ENCODE assay signal across 15 cellular contexts in the genomic region with DNA sequence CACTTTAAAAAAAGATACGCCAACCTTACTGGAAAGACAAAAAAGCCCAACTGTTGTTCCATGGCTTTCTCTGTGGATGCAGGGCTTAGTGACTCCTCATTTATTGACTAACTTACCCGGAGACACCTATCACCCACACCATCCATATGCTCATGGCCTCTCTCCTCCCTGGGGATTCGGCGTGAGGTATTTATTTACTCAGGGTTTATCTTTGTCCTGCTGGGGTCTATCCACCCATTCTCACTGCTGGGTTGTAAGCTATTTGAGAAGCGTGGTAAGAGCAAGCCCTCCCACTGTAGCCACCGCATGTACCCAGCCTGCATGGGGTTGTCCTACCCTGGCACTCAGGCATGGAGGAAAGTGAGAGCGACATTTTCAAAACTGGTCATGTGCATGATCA.
DNase-seq lines count a peak whose midpoint lies in the region.
"Had no signal": no experiment of that assay in that cellular context is flagged by ENCODE, and none has a peak within 500 bp of the region (broad histone marks: within the 10 kb centered on the region; RNA-seq: fewer than 3 reads in every experiment).

No MANE protein-coding gene starts in this region.

- no peak overlapping the region for H3K4ac ChIP-seq in mesendoderm (ENCODE audit: low read depth, low read length)

- H3K27ac ChIP-seq in mesendoderm (ENCODE audit: low read depth, low read length): no peak overlapping the region
- no peak overlapping the region for H3K27ac ChIP-seq in caudate nucleus (ENCODE audit: low read depth, low read length)

- H3K56ac ChIP-seq in mesendoderm (ENCODE audit: low read length): no peak overlapping the region

- no peak overlapping the region for H3K18ac ChIP-seq in mesendoderm (ENCODE audit: low read length)

- no peak overlapping the region for H2BK15ac ChIP-seq in mesendoderm (replicated peaks; ENCODE audit: low read depth)

- no peaks in the 10 kb centered on the region for H3K79me2 ChIP-seq in mesendoderm (ENCODE audit: control insufficient read depth, insufficient read depth, low read length)

- H3K4me2 ChIP-seq in mesendoderm (ENCODE audit: low read length): no peak overlapping the region

- H3K23ac ChIP-seq in mesendoderm (ENCODE audit: low read length): no peak overlapping the region

- no peak overlapping the region for H3K9ac ChIP-seq in mesendoderm (ENCODE audit: low read length)

- no peak overlapping the region for H3K4me3 ChIP-seq in mesendoderm (ENCODE audit: low read length)
- H3K4me3 ChIP-seq: K562 had no signal

- no peaks in the 10 kb centered on the region for H3K4me1 ChIP-seq in mesendoderm (ENCODE audit: control insufficient read depth, low read depth, low read length)
- H3K4me1 ChIP-seq: BE2C had no signal

- DNase-seq in NCI-H510A treated with DMSO at 0.1 percent for 48 hours (lab: John Stamatoyannopoulos, UW) (peak; percentile 17), NCI-H510A (lab: John Stamatoyannopoulos, UW) (no peak), NCI-H146 (lab: John Stamatoyannopoulos, UW) (peak; percentile 89), NCI-H526 treated with DMSO at 0.1 percent for 48 hours (lab: John Stamatoyannopoulos, UW) (peak; percentile 70), mesendoderm (peak; percentile 33), HCEC 1CT (no peak), germinal center (ENCODE audit: low spot score) (no peak), caudate nucleus (lab: John Stamatoyannopoulos, UW) (no peak)
- DNase-seq: BE2C; CD4-positive, CD25-positive, alpha-beta regulatory T cell; DMS79; HFFc6; NCI-H226; SW 1271 had no signal

- H2BK5ac ChIP-seq in mesendoderm (ENCODE audit: low read length): no peak overlapping the region

- H4K8ac ChIP-seq in mesendoderm (ENCODE audit: low read depth, low read length): no peak overlapping the region

- H2BK120ac ChIP-seq in mesendoderm (ENCODE audit: low read depth, low read length): no peak overlapping the region

- H3K79me1 ChIP-seq in mesendoderm (ENCODE audit: low read length): no peaks in the 10 kb centered on the region

- WGBS in mesendoderm (ENCODE audit: extremely low coverage, insufficient coverage, low lambda C conversion rate): no CpG with 5 or more reads among the region's 7 CpGs

- no peaks in the 10 kb centered on the region for H3K36me3 ChIP-seq in mesendoderm (ENCODE audit: control insufficient read depth, insufficient read depth, low read length)
- H3K36me3 ChIP-seq: BE2C had no signal

- H4K5ac ChIP-seq in mesendoderm (ENCODE audit: low read length): no peak overlapping the region

- H3K27me3 ChIP-seq in mesendoderm (ENCODE audit: insufficient read depth, low read length, poor library complexity): no peaks in the 10 kb centered on the region
- H3K27me3 ChIP-seq: BE2C had no signal

- H2AK5ac ChIP-seq in mesendoderm (ENCODE audit: low read length): no peak overlapping the region

Comparison
In these comparisons a context has a peak if more than half of its experiments do, and no peak if none do; other contexts are left out.
1. DNase-seq: peak in NCI-H510A treated with DMSO at 0.1 percent for 48 hours (single experiment), NCI-H146 (single experiment), NCI-H526 treated with DMSO at 0.1 percent for 48 hours (single experiment) and mesendoderm (single experiment); none in NCI-H510A (single experiment), HCEC 1CT (single experiment), germinal center (single experiment) and caudate nucleus (0 of 61).